12 cellular contexts compared by ENCODE assay signal in the genomic region with DNA sequence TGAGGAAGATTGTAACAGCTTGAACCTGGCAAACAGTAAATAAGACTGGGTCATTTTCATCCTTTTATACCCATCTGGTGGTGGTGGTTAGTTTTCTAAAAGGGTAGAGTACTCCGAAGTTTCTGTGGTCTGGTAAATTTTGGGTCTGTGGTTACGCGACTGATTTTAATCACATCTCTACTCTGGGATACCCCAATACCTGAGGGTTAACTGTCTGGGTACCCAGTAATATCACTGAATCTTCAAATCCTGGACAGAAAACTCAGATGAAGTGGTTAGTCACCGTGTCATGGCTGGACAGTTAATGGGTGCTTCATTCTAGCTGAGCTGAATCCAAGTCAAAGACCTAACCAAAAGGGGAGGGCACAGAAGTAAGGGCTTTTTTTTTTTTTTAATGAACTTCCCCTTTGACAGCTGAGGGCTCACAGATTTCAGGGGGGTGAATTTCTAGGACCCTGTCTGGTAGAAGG.
"Had no signal": no experiment of that assay in that cellular context is flagged by ENCODE, and none has a peak within 500 bp of the region (broad histone marks: within the 10 kb centered on the region; RNA-seq: fewer than 3 reads in every experiment).

No MANE protein-coding gene starts in this region.

- ATAC-seq: gastrocnemius medialis had no signal

- H3K36me3 ChIP-seq: adrenal gland, gastrocnemius medialis, left ventricle myocardium inferior, tibial artery, uterus had no signal

- H3K9me3 Mint-ChIP-seq: nephron progenitor cell had no signal

- DNase-seq: activated CD4-positive, alpha-beta T cell treated with anti-CD3 and anti-CD28 coated beads, Interleukin-2, amount 50 U/mL, for 4 hours; activated T-cell treated with anti-CD3 and anti-CD28 coated beads, Interleukin-2, amount 50 U/mL, for 48 hours; adrenal gland; cortex of kidney; effector CD8-positive, alpha-beta T cell; gastrocnemius medialis; kidney; left ventricle myocardium inferior; nephron progenitor cell; stimulated activated CD4-positive, alpha-beta T cell treated with anti-CD3 and anti-CD28 coated beads, Interleukin-4, amount 100 ng/mL, for 1 hour; tibial artery; uterus had no signal

- H3K27ac Mint-ChIP-seq: nephron progenitor cell had no signal

- H3K4me3 Mint-ChIP-seq: nephron progenitor cell had no signal

- H3K27ac ChIP-seq: adrenal gland, gastrocnemius medialis, left ventricle myocardium inferior, tibial artery, uterus had no signal

- H3K4me3 ChIP-seq: adrenal gland, gastrocnemius medialis, left ventricle myocardium inferior, tibial artery, uterus had no signal

- H3K27me3 ChIP-seq: adrenal gland, gastrocnemius medialis, uterus had no signal

- H3K4me1 ChIP-seq: gastrocnemius medialis, left ventricle myocardium inferior, tibial artery, uterus had no signal

- H3K9me3 ChIP-seq: adrenal gland, gastrocnemius medialis, left ventricle myocardium inferior, tibial artery, uterus had no signal
